Comparison of ENCODE assay signal across 10 cellular contexts in genomic region chr5:159864885-159865622, GRCh38. TPM values are rescaled to one million over a fixed set of nuclear protein-coding genes. Genes with fewer than 3 reads are reported as not detected.
DNase-seq lines count a peak whose midpoint lies in the region; ATAC-seq, FAIRE-seq and TF ChIP-seq lines count a peak whose summit lies in the region.
"Had no signal": no experiment of that assay in that cellular context is flagged by ENCODE, and none has a peak within 500 bp of the region (broad histone marks: within the 10 kb centered on the region; RNA-seq: fewer than 3 reads in every experiment).

No MANE protein-coding gene starts in this region.

- H3K79me2 ChIP-seq in HepG2 (ENCODE audit: insufficient read depth, low read length), result no peaks in the 10 kb centered on the region
- no peaks in the 10 kb centered on the region for H3K79me2 ChIP-seq in fibroblast of lung (ENCODE audit: control insufficient read depth, insufficient read depth, low read length)

- DNase-seq in HepG2 (ENCODE audit: low spot score) (no peak), fibroblast of lung (ENCODE audit: low read depth in 2 of 2) (peak; percentile 59 to 92), uterus (peak in 1 of 2 donors; percentile 51), AML-193 (lab: John Stamatoyannopoulos, UW) (no peak), D721Med (ENCODE audit: insufficient read length, low spot score) (no peak), WTC11 (ENCODE audit: low spot score) (no peak)
- DNase-seq: activated naive CD4-positive, alpha-beta T cell treated with Interleukin-2 at 50 U/mL for 16 hours had no signal

- CTCF ChIA-PET in HepG2 (lab: Yijun Ruan, JAX; ENCODE audit: low intra/inter-chr PET ratio, low total read pairs), result no interaction called here
- CTCF ChIA-PET in WTC11 (lab: Charles Lee), result no interaction called here

- H3K27me3 ChIP-seq in liver (ENCODE audit: control insufficient read depth in 4 of 4, insufficient read depth in 4 of 4, low read length in 3 of 4) (no peaks in the 10 kb centered on the region), HepG2 (ENCODE audit: control insufficient read depth in 1 of 2, insufficient read depth in 2 of 2, low read length in 2 of 2) (peaks cover 0 to 14% of the 10 kb centered on the region in 2 experiments; a peak in 1 of 5 replicates), fibroblast of lung (ENCODE audit: control insufficient read depth, insufficient read depth, low read length) (peaks cover 16% of the 10 kb centered on the region), uterus (no peaks in the 10 kb centered on the region)

- intact Hi-C loops in HepG2 (cut with micrococcal nuclease; ENCODE audit: unreplicated experiment), result no loop called here
- intact Hi-C loops in uterus (cut with DNase I; ENCODE audit: low total_unique reads), result no loop called here

- TF ChIP-seq POLR2A in HepG2 (IDR thresholded peaks at IDR 0.05; ENCODE audit: insufficient read depth in 1 of 2, low read depth in 2 of 2, low read length in 2 of 2) (no peak), uterus (IDR thresholded peaks at IDR 0.05) (no peak)

- in situ Hi-C loops in HepG2 (cut with HindIII; ENCODE audit: extremely low pct_ligation_motif_present, low pct_unique_long_range_greater_than_20kb), result no loop called here

- 23% methylated on average over 12 of the region's 12 CpGs for WGBS in liver
- WGBS in HepG2 (ENCODE audit: low lambda C conversion rate), result 30% methylated on average over 12 of the region's 12 CpGs

- H3K27ac Mint-ChIP-seq in WTC11, result no peak overlapping the region
- H3K27ac Mint-ChIP-seq: B cell had no signal

- no peak overlapping the region for H3K4me2 ChIP-seq in HepG2 (ENCODE audit: low read depth, low read length)
- H3K4me2 ChIP-seq in fibroblast of lung (ENCODE audit: extremely low read depth, insufficient read depth, low read length), result peak overlapping the region; percentile 75

- FAIRE-seq in HepG2 (lab: Jason Lieb, UNC), result no peak
- FAIRE-seq in D721Med (lab: Jason Lieb, UNC), result no peak

- no TSS peak for BruUV-seq in HepG2 (replicated peaks; lab: Mats Ljungman, UMichigan)

- H3K9me3 Mint-ChIP-seq in WTC11, result no peaks in the 10 kb centered on the region

- no peaks in the 10 kb centered on the region for H3K4me1 Mint-ChIP-seq in WTC11

- no peaks in the 10 kb centered on the region for H3K36me3 Mint-ChIP-seq in WTC11

- POLR2A ChIA-PET in HepG2 (lab: Yijun Ruan, JAX), result no interaction called here
- POLR2A ChIA-PET in WTC11 (lab: Charles Lee), result no interaction called here

- H3K9ac ChIP-seq in liver (ENCODE audit: low read depth in 1 of 2, low read length in 2 of 2), result peak overlapping the region; percentile 87 to 97
- no peak overlapping the region for H3K9ac ChIP-seq in HepG2 (ENCODE audit: insufficient read depth, low read depth, low read length)
- no peak overlapping the region for H3K9ac ChIP-seq in fibroblast of lung (ENCODE audit: insufficient read depth, low read length)

- peak overlapping the region; percentile 54 to 91 (median 79) for H3K4me3 ChIP-seq in liver (ENCODE audit: low read depth in 1 of 3, low read length in 3 of 3)
- no peak overlapping the region for H3K4me3 ChIP-seq in HepG2 (replicated peaks in 1 of 3; ENCODE audit: insufficient read depth in 1 of 3, low read depth in 2 of 3, low read length in 3 of 3)
- H3K4me3 ChIP-seq in fibroblast of lung (replicated peaks in 1 of 4; ENCODE audit: control extremely low read depth in 1 of 4, insufficient read depth in 1 of 4, low read depth in 3 of 4, low read length in 4 of 4), result peak overlapping the region in 2 of 4 experiments; percentile 30 to 49
- H3K4me3 ChIP-seq in uterus, result peak overlapping the region; percentile 1 to 8

- no peak for ATAC-seq in HepG2
- peak; percentile 94 for ATAC-seq in HG03095 (IDR thresholded peaks at IDR 0.05; ENCODE audit: unreplicated experiment)
- no peak for ATAC-seq in WTC11

- no peaks in the 10 kb centered on the region for H3K36me3 ChIP-seq in liver (ENCODE audit: control insufficient read depth in 4 of 4, insufficient read depth in 3 of 4, low read depth in 1 of 4, low read length in 3 of 4)
- H3K36me3 ChIP-seq in HepG2 (replicated peaks in 1 of 2; ENCODE audit: control insufficient read depth in 1 of 2, insufficient read depth in 2 of 2, low read length in 2 of 2), result no peaks in the 10 kb centered on the region
- no peaks in the 10 kb centered on the region for H3K36me3 ChIP-seq in fibroblast of lung (ENCODE audit: control insufficient read depth, insufficient read depth, low read length)
- no peaks in the 10 kb centered on the region for H3K36me3 ChIP-seq in uterus

- TF ChIP-seq EP300 in HepG2 (IDR thresholded peaks at IDR 0.05; ENCODE audit: low read depth in 2 of 2, low read length in 2 of 2) (no peak), HepG2 (CRISPR knock-in tag; IDR thresholded peaks at IDR 0.05; ENCODE audit: borderline replicate concordance) (no peak)

- H2AFZ ChIP-seq in HepG2 (ENCODE audit: low read length) (no peak overlapping the region), fibroblast of lung (ENCODE audit: low read length) (peak overlapping the region; percentile 45)

- H3K4me1 ChIP-seq in liver (ENCODE audit: control insufficient read depth in 4 of 4, insufficient read depth in 4 of 4, low read length in 3 of 4), result peaks cover 0 to 23% (median 3%) of the 10 kb centered on the region in 4 donors
- H3K4me1 ChIP-seq in HepG2 (ENCODE audit: insufficient read depth, low read length), result no peaks in the 10 kb centered on the region
- H3K4me1 ChIP-seq in fibroblast of lung (ENCODE audit: control insufficient read depth, extremely low read depth, insufficient read depth, low read length), result peaks cover 5% of the 10 kb centered on the region
- H3K4me1 ChIP-seq in uterus, result peaks cover 0 to 6% of the 10 kb centered on the region in 2 donors

- no peak overlapping the region for H3K4me3 Mint-ChIP-seq in WTC11
- H3K4me3 Mint-ChIP-seq: B cell had no signal

- H3K27ac ChIP-seq in liver (ENCODE audit: low read depth in 1 of 2, low read length in 2 of 2) (peak overlapping the region; percentile 93 to 94), HepG2 (ENCODE audit: extremely low read length, insufficient read depth, low read length) (no peak overlapping the region), fibroblast of lung (ENCODE audit: insufficient read depth, low read length) (no peak overlapping the region), uterus (peak overlapping the region; percentile 65 to 71)

- no peaks in the 10 kb centered on the region for H3K27me3 Mint-ChIP-seq in WTC11 (ENCODE audit: low read depth)

- TF ChIP-seq RAD21 in liver (IDR thresholded peaks at IDR 0.05) (peak; percentile 32 to 39), HepG2 (CRISPR knock-in tag; IDR thresholded peaks at IDR 0.05) (no peak)

- TF ChIP-seq CTCF in liver (IDR thresholded peaks at IDR 0.05; ENCODE audit: low read depth, low read length, missing input control) (no peak), HepG2 (CRISPR knock-in tag; IDR thresholded peaks at IDR 0.05) (no peak), fibroblast of lung (conservative IDR thresholded peaks at IDR 0.05 in 1 of 2, IDR thresholded peaks at IDR 0.05 in 1 of 2; ENCODE audit: low read depth in 1 of 2, low read length in 2 of 2) (no peak), uterus (IDR thresholded peaks at IDR 0.05) (no peak), D721Med (IDR thresholded peaks at IDR 0.05; ENCODE audit: insufficient read depth, missing control alignments) (no peak), WTC11 (IDR thresholded peaks at IDR 0.05) (no peak)

- H3K9me3 ChIP-seq in liver (ENCODE audit: control insufficient read depth in 4 of 4, low read length in 3 of 4), result no peaks in the 10 kb centered on the region
- no peaks in the 10 kb centered on the region for H3K9me3 ChIP-seq in HepG2 (ENCODE audit: low read length)
- H3K9me3 ChIP-seq in fibroblast of lung (ENCODE audit: control insufficient read depth, insufficient read depth, low read depth, low read length), result no peaks in the 10 kb centered on the region
- H3K9me3 ChIP-seq in uterus, result no peaks in the 10 kb centered on the region

- H4K20me1 ChIP-seq in HepG2 (ENCODE audit: insufficient read depth, low read length) (no peaks in the 10 kb centered on the region), fibroblast of lung (ENCODE audit: control insufficient read depth, extremely low read depth, insufficient read depth, low read length) (no peaks in the 10 kb centered on the region)

TF ChIP-seq in liver, 16 proteins besides CTCF, POLR2A, EP300 and RAD21 (continues in another document):
- peak; percentile 10 to 24 for TF ChIP-seq HNF4A (conservative IDR thresholded peaks at IDR 0.05)

RNA-seq across cellular contexts. Expression of gene ADRA1B, which starts 51.2 kb away (rescaled TPM):
- total RNA-seq in liver (10 to 100 TPM in 1 of 2 donors, under 1 TPM in 1; 0.70 to 13.1 TPM), HepG2 (2016; rRNA removed; fragmentation: Illumina TruSeq; extraction: Trizol) (not detected in 2 replicates), fibroblast of lung (0.26 and 0.99 TPM in 2 replicates), uterus (1 to 10 TPM in 2 of 4 donors, under 1 TPM in 1, not detected in 1; under 0.01 to 5.2 (median 1.2) TPM), WTC11 (2021) (0.11 to 0.16 TPM in 2 of 3 replicates, not detected in the other)
- polyA plus RNA-seq in liver (10 to 100 TPM in 1 of 2 donors, 1 to 10 TPM in 1; 6.0 to 10.3 TPM), HepG2 (2011; rRNA removed) (not detected in 2 replicates), fibroblast of lung (0.73 and 1.7 TPM in 2 replicates)
- total RNA-seq in HepG2 (2016; cell fraction: cytosol; rRNA removed; fragmentation: Illumina TruSeq; extraction: Trizol; ENCODE audit: low read depth), result not detected in 2 replicates
- not detected in 2 replicates for total RNA-seq in HepG2 (2016; cell fraction: insoluble cytoplasmic fraction; rRNA removed; fragmentation: Illumina TruSeq; extraction: Trizol)
- not detected in 2 replicates for total RNA-seq in HepG2 (2016; cell fraction: membrane; rRNA removed; fragmentation: Illumina TruSeq; extraction: Trizol)
- total RNA-seq in HepG2 (2016; cell fraction: nucleus; rRNA removed; fragmentation: Illumina TruSeq; extraction: Trizol), result not detected in 2 replicates
- not detected in 2 replicates for polyA plus RNA-seq in HepG2 (2011; cell fraction: cytosol; rRNA removed)
- polyA plus RNA-seq in HepG2 (2011; cell fraction: nucleus; rRNA removed), result not detected in 2 replicates
- polyA plus RNA-seq in HepG2 (2012), result not detected in 2 replicates
- polyA plus RNA-seq in HepG2 (2016; cell fraction: cytosol; fragmentation: Illumina TruSeq; extraction: Trizol; ENCODE audit: low read depth), result not detected in 2 replicates
- polyA plus RNA-seq in HepG2 (2016; cell fraction: insoluble cytoplasmic fraction; fragmentation: Illumina TruSeq; extraction: Trizol; ENCODE audit: low read depth), result not detected in 2 replicates
- not detected in 2 replicates for polyA plus RNA-seq in HepG2 (2016; cell fraction: membrane; fragmentation: Illumina TruSeq; extraction: Trizol; ENCODE audit: low read depth)
- polyA plus RNA-seq in HepG2 (2016; cell fraction: nucleus; fragmentation: Illumina TruSeq; extraction: Trizol; ENCODE audit: insufficient read depth, low read depth), result not detected in 2 replicates
- 0.14 TPM in 1 of 2 replicates, not detected in the other for polyA minus RNA-seq in HepG2 (2011; rRNA and poly(A)+ RNA removed; ENCODE audit: low replicate concordance)
- polyA minus RNA-seq in HepG2 (2011; cell fraction: cytosol; rRNA and poly(A)+ RNA removed), result not detected in 2 replicates
- polyA minus RNA-seq in HepG2 (2011; cell fraction: nucleus; rRNA and poly(A)+ RNA removed), result not detected in 2 replicates
- 1.3 and 2.4 TPM in 2 replicates for polyA plus RNA-seq in fibroblast of lung (2012)
- 0.19 and 5.2 TPM in 2 replicates for polyA minus RNA-seq in fibroblast of lung (ENCODE audit: low replicate concordance)
- total RNA-seq: B cell had no signal

Comparison
In these comparisons a context has a peak if more than half of its experiments do, and no peak if none do; other contexts are left out.
1. H3K27ac ChIP-seq: peak in liver (2 of 2) and uterus (2 of 2); none in HepG2 (single experiment) and fibroblast of lung (single experiment).
2. H3K4me3 ChIP-seq: peak in liver (3 of 3) and uterus (2 of 2); none in HepG2 (0 of 3).
3. H3K9ac ChIP-seq: peak in liver (2 of 2); none in HepG2 (single experiment) and fibroblast of lung (single experiment).
4. DNase-seq: peak in fibroblast of lung (2 of 2); none in HepG2 (single experiment), AML-193 (0 of 2), D721Med (single experiment) and WTC11 (single experiment).